In genomic region chr7:65731562-65732035, GRCh38 we compare ENCODE assay signal across 7 cellular contexts.
DNase-seq lines count a peak whose midpoint lies in the region; ATAC-seq lines count a peak whose summit lies in the region.

No MANE protein-coding gene starts in this region.

- no peaks in the 10 kb centered on the region for H3K27me3 Mint-ChIP-seq in activated naive CD4-positive, alpha-beta T cell treated with anti-CD3 and anti-CD28 coated beads, Interleukin-2, amount 10 ng/mL, durations not matched to agents 7 days and 5 days
- no peaks in the 10 kb centered on the region for H3K27me3 Mint-ChIP-seq in stimulated activated naive CD8-positive, alpha-beta T cell treated with anti-CD3 and anti-CD28 coated beads, Interleukin-15, Interleukin-2, amounts not matched to agents 100 ng/mL and 50 ng/mL, for 24 hours

- peak; percentile 58 for DNase-seq in activated naive CD4-positive, alpha-beta T cell treated with anti-CD3 and anti-CD28 coated beads, Interleukin-2, amount 10 ng/mL, durations not matched to agents 7 days and 5 days
- no peak for DNase-seq in MV-4-11 (lab: John Stamatoyannopoulos, UW)
- no peak for DNase-seq in mucosa of gallbladder (ENCODE audit: low spot score)
- no peak for DNase-seq in MG63

- H3K36me3 ChIP-seq in MG63 = no peaks in the 10 kb centered on the region

- H3K4me3 ChIP-seq in iPS-18c (ENCODE audit: insufficient read depth, low read depth, low read length) (peak overlapping the region; percentile 63), MG63 (no peak overlapping the region)

- peak overlapping the region; percentile 9 for H3K4me3 Mint-ChIP-seq in activated naive CD4-positive, alpha-beta T cell treated with anti-CD3 and anti-CD28 coated beads, Interleukin-2, amount 10 ng/mL, durations not matched to agents 7 days and 5 days
- H3K4me3 Mint-ChIP-seq in stimulated activated naive CD8-positive, alpha-beta T cell treated with anti-CD3 and anti-CD28 coated beads, Interleukin-15, Interleukin-2, amounts not matched to agents 100 ng/mL and 50 ng/mL, for 24 hours = peak overlapping the region; percentile 14

- ATAC-seq in HG03342 (IDR thresholded peaks at IDR 0.05; ENCODE audit: unreplicated experiment) = peak; percentile 80

- no peaks in the 10 kb centered on the region for H3K27me3 ChIP-seq in MG63

- H3K36me3 Mint-ChIP-seq in activated naive CD4-positive, alpha-beta T cell treated with anti-CD3 and anti-CD28 coated beads, Interleukin-2, amount 10 ng/mL, durations not matched to agents 7 days and 5 days = peaks cover 8% of the 10 kb centered on the region
- peaks cover 4% of the 10 kb centered on the region for H3K36me3 Mint-ChIP-seq in stimulated activated naive CD8-positive, alpha-beta T cell treated with anti-CD3 and anti-CD28 coated beads, Interleukin-15, Interleukin-2, amounts not matched to agents 100 ng/mL and 50 ng/mL, for 24 hours (ENCODE audit: low read depth)

- CTCF ChIA-PET in activated naive CD4-positive, alpha-beta T cell treated with anti-CD3 and anti-CD28 coated beads, Interleukin-2, amount 10 ng/mL, durations not matched to agents 7 days and 5 days (lab: Charles Lee) = interaction anchor here (2.8 kb wide), 1 partner anchor 109 kb away, joined by 15 read pairs; no protein-coding TSS in a partner anchor

- no peak overlapping the region for H3K27ac Mint-ChIP-seq in activated naive CD4-positive, alpha-beta T cell treated with anti-CD3 and anti-CD28 coated beads, Interleukin-2, amount 10 ng/mL, durations not matched to agents 7 days and 5 days
- H3K27ac Mint-ChIP-seq in stimulated activated naive CD8-positive, alpha-beta T cell treated with anti-CD3 and anti-CD28 coated beads, Interleukin-15, Interleukin-2, amounts not matched to agents 100 ng/mL and 50 ng/mL, for 24 hours = no peak overlapping the region

- peaks cover 16% of the 10 kb centered on the region for H3K4me1 Mint-ChIP-seq in activated naive CD4-positive, alpha-beta T cell treated with anti-CD3 and anti-CD28 coated beads, Interleukin-2, amount 10 ng/mL, durations not matched to agents 7 days and 5 days
- H3K4me1 Mint-ChIP-seq in stimulated activated naive CD8-positive, alpha-beta T cell treated with anti-CD3 and anti-CD28 coated beads, Interleukin-15, Interleukin-2, amounts not matched to agents 100 ng/mL and 50 ng/mL, for 24 hours (ENCODE audit: low read depth) = peaks cover 7% of the 10 kb centered on the region

- no peaks in the 10 kb centered on the region for H3K9me3 Mint-ChIP-seq in activated naive CD4-positive, alpha-beta T cell treated with anti-CD3 and anti-CD28 coated beads, Interleukin-2, amount 10 ng/mL, durations not matched to agents 7 days and 5 days
- H3K9me3 Mint-ChIP-seq in stimulated activated naive CD8-positive, alpha-beta T cell treated with anti-CD3 and anti-CD28 coated beads, Interleukin-15, Interleukin-2, amounts not matched to agents 100 ng/mL and 50 ng/mL, for 24 hours = no peaks in the 10 kb centered on the region

- H3K9me3 ChIP-seq in iPS-18c (ENCODE audit: control insufficient read depth, insufficient read depth, low read length) = no peaks in the 10 kb centered on the region
- no peaks in the 10 kb centered on the region for H3K9me3 ChIP-seq in MG63
